In the genomic region with DNA sequence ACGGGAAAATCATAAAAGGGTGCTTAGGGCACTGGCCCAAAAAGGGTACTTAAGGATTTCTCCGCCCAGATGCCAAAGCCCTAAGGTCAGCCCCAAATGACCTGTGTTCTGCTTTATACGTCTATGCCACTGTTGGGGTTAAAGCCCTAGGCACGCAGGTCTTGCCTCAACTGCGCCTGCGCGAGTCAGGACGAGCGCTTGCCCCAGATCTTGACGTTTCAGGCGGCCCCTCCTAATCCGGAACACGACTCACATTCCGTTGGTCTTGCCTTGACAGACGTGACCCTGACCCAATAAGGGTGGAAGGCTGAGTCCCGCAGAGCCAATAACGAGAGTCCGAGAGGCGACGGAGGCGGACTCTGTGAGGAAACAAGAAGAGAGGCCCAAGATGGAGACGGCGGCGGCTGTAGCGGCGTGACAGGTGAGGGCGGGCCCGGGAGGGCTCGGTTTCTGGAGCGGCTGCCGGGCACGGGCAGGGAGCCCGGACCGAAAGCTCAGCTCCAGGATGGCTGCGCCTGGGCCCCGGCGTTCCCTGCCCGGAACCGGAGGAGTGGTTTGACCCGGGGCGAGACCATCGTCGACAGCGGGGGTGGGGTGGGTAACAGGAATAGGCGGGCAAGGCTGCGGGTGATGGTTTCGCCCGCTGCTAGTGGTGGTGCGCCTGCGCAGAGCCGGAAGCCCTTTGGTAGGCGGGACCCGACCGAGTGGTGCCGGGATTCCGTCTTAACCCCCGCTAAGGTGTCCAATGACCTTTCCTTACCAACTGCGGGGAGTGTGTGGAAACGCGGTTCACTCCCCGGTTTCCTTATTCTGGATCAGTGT, we compare ENCODE assay signal across 8 cellular contexts. TPM values are rescaled to one million over a fixed set of nuclear protein-coding genes. Genes with fewer than 3 reads are reported as not detected.
A peak's percentile ranks its signal among the peaks of the same experiment; 100 is the strongest.
DNase-seq lines count a peak whose midpoint lies in the region; ATAC-seq and TF ChIP-seq lines count a peak whose summit lies in the region.

A gene (plus strand): TSS at position 375 of the 822 bp plus-strand sequence. CDS start 1,763 bp downstream, outside the sequence.

- intact Hi-C loops in activated T-helper 2 cell treated with anti-CD3 and anti-CD28 coated beads, Interferon-gamma antibody, Interleukin-2, Interleukin-4, amounts not matched to agents 10 μg/mL and 5 μg/mL and 100 μg/mL, durations not matched to agents 14 hours and 24 hours and 36 hours (cut with micrococcal nuclease): loop anchor here (1.0 to 5.0 kb wide), 4 partner anchors 22 to 98 kb away; a partner anchor contains a TSS

- peak; percentile 98 for DNase-seq in EH (ENCODE audit: low read depth)
- peak; percentile 99 for DNase-seq in H4 (ENCODE audit: low spot score)
- DNase-seq in LoVo (ENCODE audit: low spot score): peak; percentile 93
- peak; percentile 96 for DNase-seq in RWPE2 (ENCODE audit: low spot score)
- DNase-seq in activated T-helper 2 cell treated with anti-CD3 and anti-CD28 coated beads, Interferon-gamma antibody, Interleukin-2, Interleukin-4, amounts not matched to agents 10 μg/mL and 5 μg/mL and 100 μg/mL, durations not matched to agents 14 hours and 24 hours and 36 hours (ENCODE audit: low spot score): peak; percentile 94
- peak; percentile 99 to 100 for DNase-seq in fibroblast of lung (ENCODE audit: low read depth in 2 of 2)
- DNase-seq in naive thymus-derived CD8-positive, alpha-beta T cell: peak; percentile 81 to 99 (median 95)
- DNase-seq in stimulated activated naive CD4-positive, alpha-beta T cell (lab: John Stamatoyannopoulos, UW): peak; percentile 84 to 98 (median 96)

- H3K9ac ChIP-seq in fibroblast of lung (ENCODE audit: insufficient read depth, low read length): peak within 1 kb of the TSS; percentile 91

- H4K20me1 ChIP-seq in fibroblast of lung (ENCODE audit: control insufficient read depth, extremely low read depth, insufficient read depth, low read length): no peaks in the 10 kb centered on the region

- peaks cover 35% of the 10 kb centered on the region for H3K4me1 Mint-ChIP-seq in activated T-helper 2 cell treated with anti-CD3 and anti-CD28 coated beads, Interferon-gamma antibody, Interleukin-2, Interleukin-4, amounts not matched to agents 10 μg/mL and 5 μg/mL and 100 μg/mL, durations not matched to agents 14 hours and 24 hours and 36 hours (ENCODE audit: low read depth)
- peaks cover 16 to 53% (median 41%) of the 10 kb centered on the region in 4 donors for H3K4me1 Mint-ChIP-seq in naive thymus-derived CD8-positive, alpha-beta T cell

- POLR2A ChIA-PET in naive thymus-derived CD8-positive, alpha-beta T cell (lab: Charles Lee): interaction anchor here (0.7 to 2.0 kb wide), 6 partner anchors 10 to 416 kb away, joined by 3 to 7 read pairs (median 4); a partner anchor contains a TSS

- H3K4me1 ChIP-seq in RWPE2 (ENCODE audit: insufficient read depth, poor library complexity, severe bottlenecking) (peaks cover 12% of the 10 kb centered on the region), fibroblast of lung (ENCODE audit: control insufficient read depth, extremely low read depth, insufficient read depth, low read length) (no peaks in the 10 kb centered on the region)

- H3K27me3 Mint-ChIP-seq in activated T-helper 2 cell treated with anti-CD3 and anti-CD28 coated beads, Interferon-gamma antibody, Interleukin-2, Interleukin-4, amounts not matched to agents 10 μg/mL and 5 μg/mL and 100 μg/mL, durations not matched to agents 14 hours and 24 hours and 36 hours (ENCODE audit: low read depth): no peaks in the 10 kb centered on the region
- H3K27me3 Mint-ChIP-seq in naive thymus-derived CD8-positive, alpha-beta T cell: no peaks in the 10 kb centered on the region

- H3K4me3 Mint-ChIP-seq in activated T-helper 2 cell treated with anti-CD3 and anti-CD28 coated beads, Interferon-gamma antibody, Interleukin-2, Interleukin-4, amounts not matched to agents 10 μg/mL and 5 μg/mL and 100 μg/mL, durations not matched to agents 14 hours and 24 hours and 36 hours (ENCODE audit: low read depth): peak within 1 kb of the TSS; percentile 85
- peak within 1 kb of the TSS; percentile 84 to 98 (median 94) for H3K4me3 Mint-ChIP-seq in naive thymus-derived CD8-positive, alpha-beta T cell

- H2AFZ ChIP-seq in fibroblast of lung (ENCODE audit: low read length): peak within 1 kb of the TSS; percentile 33

- peaks cover 15% of the 10 kb centered on the region for H3K79me2 ChIP-seq in fibroblast of lung (ENCODE audit: control insufficient read depth, insufficient read depth, low read length)

- H3K36me3 Mint-ChIP-seq in activated T-helper 2 cell treated with anti-CD3 and anti-CD28 coated beads, Interferon-gamma antibody, Interleukin-2, Interleukin-4, amounts not matched to agents 10 μg/mL and 5 μg/mL and 100 μg/mL, durations not matched to agents 14 hours and 24 hours and 36 hours (ENCODE audit: low read depth): peaks cover 18% of the 10 kb centered on the region
- peaks cover 7 to 25% (median 8%) of the 10 kb centered on the region in 3 donors for H3K36me3 Mint-ChIP-seq in naive thymus-derived CD8-positive, alpha-beta T cell

- peak; percentile 87 for ATAC-seq in RWPE2 (ENCODE audit: low read depth)
- ATAC-seq in naive thymus-derived CD8-positive, alpha-beta T cell: peak; percentile 89

- peak within 1 kb of the TSS; percentile 92 for H3K4me3 ChIP-seq in RWPE2 (ENCODE audit: severe bottlenecking)
- H3K4me3 ChIP-seq in fibroblast of lung (replicated peaks in 1 of 4; ENCODE audit: control extremely low read depth in 1 of 4, insufficient read depth in 1 of 4, low read depth in 3 of 4, low read length in 4 of 4): peak within 1 kb of the TSS; percentile 50 to 71 (median 68)

- H3K27me3 ChIP-seq in RWPE2 (ENCODE audit: insufficient read depth, poor library complexity, severe bottlenecking) (no peaks in the 10 kb centered on the region), fibroblast of lung (ENCODE audit: control insufficient read depth, insufficient read depth, low read length) (no peaks in the 10 kb centered on the region)

- H3K9me3 ChIP-seq in RWPE2 (ENCODE audit: severe bottlenecking) (no peaks in the 10 kb centered on the region), fibroblast of lung (ENCODE audit: control insufficient read depth, insufficient read depth, low read depth, low read length) (no peaks in the 10 kb centered on the region)

- H3K27ac ChIP-seq in RWPE2 (ENCODE audit: poor library complexity, severe bottlenecking): peak within 1 kb of the TSS; percentile 58
- peak within 1 kb of the TSS; percentile 95 for H3K27ac ChIP-seq in fibroblast of lung (ENCODE audit: insufficient read depth, low read length)

- peak within 1 kb of the TSS; percentile 97 for H3K27ac Mint-ChIP-seq in activated T-helper 2 cell treated with anti-CD3 and anti-CD28 coated beads, Interferon-gamma antibody, Interleukin-2, Interleukin-4, amounts not matched to agents 10 μg/mL and 5 μg/mL and 100 μg/mL, durations not matched to agents 14 hours and 24 hours and 36 hours
- H3K27ac Mint-ChIP-seq in naive thymus-derived CD8-positive, alpha-beta T cell: peak within 1 kb of the TSS; percentile 96 to 99 (median 98)

- peak within 1 kb of the TSS; percentile 59 for H3K4me2 ChIP-seq in fibroblast of lung (ENCODE audit: extremely low read depth, insufficient read depth, low read length)

- H3K36me3 ChIP-seq in RWPE2 (ENCODE audit: low read depth): peaks cover 34% of the 10 kb centered on the region
- H3K36me3 ChIP-seq in fibroblast of lung (ENCODE audit: control insufficient read depth, insufficient read depth, low read length): peaks cover 2% of the 10 kb centered on the region

- TF ChIP-seq CTCF in RWPE2 (IDR thresholded peaks at IDR 0.05; ENCODE audit: poor library complexity, severe bottlenecking) (no peak), fibroblast of lung (conservative IDR thresholded peaks at IDR 0.05 in 1 of 2, IDR thresholded peaks at IDR 0.05 in 1 of 2; ENCODE audit: low read depth in 1 of 2, low read length in 2 of 2) (no peak)

- H3K9me3 Mint-ChIP-seq in activated T-helper 2 cell treated with anti-CD3 and anti-CD28 coated beads, Interferon-gamma antibody, Interleukin-2, Interleukin-4, amounts not matched to agents 10 μg/mL and 5 μg/mL and 100 μg/mL, durations not matched to agents 14 hours and 24 hours and 36 hours: no peaks in the 10 kb centered on the region
- H3K9me3 Mint-ChIP-seq in naive thymus-derived CD8-positive, alpha-beta T cell: peaks cover 0 to 4% (median 0%) of the 10 kb centered on the region in 9 donors

RNA-seq across cellular contexts. Expression of the gene that starts here (rescaled TPM):
- 14.8 and 32.3 TPM in 2 replicates for total RNA-seq in H4 (2014; rRNA removed; shearing (Covaris generic))
- 85.3 and 86.1 TPM in 2 replicates for total RNA-seq in activated T-helper 2 cell treated with anti-CD3 and anti-CD28 coated beads, Interferon-gamma antibody, Interleukin-2, Interleukin-4, amounts not matched to agents 10 μg/mL and 5 μg/mL and 100 μg/mL, durations not matched to agents 14 hours and 24 hours and 36 hours
- total RNA-seq in fibroblast of lung: 10.3 and 14.4 TPM in 2 replicates
- 40.9 and 48.8 TPM in 2 replicates for polyA plus RNA-seq in fibroblast of lung
- 40.2 and 48.0 TPM in 2 replicates for polyA plus RNA-seq in fibroblast of lung (2012)
- polyA minus RNA-seq in fibroblast of lung (ENCODE audit: low replicate concordance): 150 and 194 TPM in 2 replicates
- total RNA-seq in naive thymus-derived CD8-positive, alpha-beta T cell: 100 to 1,000 TPM; 109 to 121 TPM
- polyA plus RNA-seq in naive thymus-derived CD8-positive, alpha-beta T cell: 10 to 100 TPM; 63.2 to 95.4 (median 74.5) TPM

Comparison
In these comparisons a context has a peak if more than half of its experiments do, and no peak if none do; other contexts are left out.
1. Peak in every context shown above with its lines: DNase-seq, ATAC-seq, H3K4me3 ChIP-seq and H3K27ac ChIP-seq.